Comparison of ENCODE assay signal across 22 cellular contexts in the genomic region with DNA sequence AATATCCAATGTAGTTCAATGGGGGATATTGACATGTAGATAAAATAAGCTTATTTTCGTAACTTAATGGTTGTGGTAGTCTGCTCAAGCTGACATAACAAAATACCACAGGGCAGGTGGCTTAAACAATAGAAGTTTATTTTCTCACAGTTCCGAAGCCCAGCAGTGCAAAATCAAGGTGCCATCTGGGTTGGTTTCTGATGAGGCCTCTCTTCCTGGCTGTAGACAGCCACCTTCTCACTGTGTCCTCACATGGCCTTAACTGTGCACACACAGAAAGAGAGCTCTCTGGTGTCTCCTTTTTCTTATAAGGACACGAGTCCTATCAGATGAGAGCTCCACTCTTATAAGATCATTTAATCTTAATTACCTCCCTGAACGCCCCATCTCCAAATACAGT.
DNase-seq lines count a peak whose midpoint lies in the region; TF ChIP-seq lines count a peak whose summit lies in the region.
"Had no signal": no experiment of that assay in that cellular context is flagged by ENCODE, and none has a peak within 500 bp of the region (broad histone marks: within the 10 kb centered on the region; RNA-seq: fewer than 3 reads in every experiment).

No MANE protein-coding gene starts in this region.

- H3K27ac ChIP-seq in ACC112 (ENCODE audit: low read depth, low read length) = peak overlapping the region; percentile 99
- H3K27ac ChIP-seq in angular gyrus (ENCODE audit: low read depth, low read length) = peak overlapping the region; percentile 27
- H3K27ac ChIP-seq in osteoblast (ENCODE audit: low read depth, low read length) = peak overlapping the region; percentile 56
- H3K27ac ChIP-seq in esophagus squamous epithelium = peak overlapping the region in 1 of 4 donors; percentile 43
- H3K27ac ChIP-seq: epithelial cell of prostate had no signal

- peaks cover 95% of the 10 kb centered on the region for H3K4me1 ChIP-seq in ACC112 (ENCODE audit: control insufficient read depth, insufficient read depth, low read length, unreplicated experiment)
- peaks cover 94% of the 10 kb centered on the region for H3K4me1 ChIP-seq in osteoblast (ENCODE audit: insufficient read depth, low read length)
- H3K4me1 ChIP-seq in esophagus squamous epithelium = peaks cover 0 to 59% (median 15%) of the 10 kb centered on the region in 3 donors

- peak; percentile 77 for DNase-seq in DMS 273 treated with DMSO at 0.1 percent for 48 hours (lab: John Stamatoyannopoulos, UW)
- no peak for DNase-seq in osteoblast (ENCODE audit: insufficient read length, low spot score, missing footprints)
- no peak for DNase-seq in T1000 (lab: John Stamatoyannopoulos, UW)
- no peak for DNase-seq in stimulated activated CD4-positive, alpha-beta T cell treated with anti-CD3 and anti-CD28 coated beads, Interleukin-4, amount 100 ng/mL, for 4 hours
- no peak for DNase-seq in esophagus squamous epithelium (lab: John Stamatoyannopoulos, UW)
- DNase-seq: activated CD8-positive, alpha-beta T cell treated with anti-CD3 and anti-CD28 coated beads for 36 hours; activated naive CD4-positive, alpha-beta T cell treated with anti-CD3 and anti-CD28 coated beads for 36 hours; activated T-cell treated with anti-CD3 and anti-CD28 coated beads, Interleukin-2, amount 50 U/mL, for 24 hours; BE2C; Calu3; dermis blood vessel endothelial cell; GF-D8; NCI-H1048; NCI-H226; right cardiac atrium; stimulated activated naive CD4-positive, alpha-beta T cell treated with Interleukin-2 at 50 U/mL for 16 hours; T-helper 2 cell had no signal

- WGBS in esophagus squamous epithelium, 2 donors = 77 to 78% methylated on average over 4 of the region's 4 CpGs

- no peaks in the 10 kb centered on the region for H3K27me3 ChIP-seq in ACC112 (ENCODE audit: insufficient read depth, low read length)
- H3K27me3 ChIP-seq in osteoblast (ENCODE audit: insufficient read depth, low read length) = no peaks in the 10 kb centered on the region
- no peaks in the 10 kb centered on the region for H3K27me3 ChIP-seq in esophagus squamous epithelium
- H3K27me3 ChIP-seq: BE2C had no signal

- no peak overlapping the region for H2AFZ ChIP-seq in ACC112 (ENCODE audit: low read length, unreplicated experiment)
- no peak overlapping the region for H2AFZ ChIP-seq in osteoblast (ENCODE audit: low read length)

- intact Hi-C loops in esophagus squamous epithelium (cut with DNase I) = no loop called here

- H3K9me3 ChIP-seq in osteoblast (ENCODE audit: low read depth, low read length) (no peaks in the 10 kb centered on the region), esophagus squamous epithelium (no peaks in the 10 kb centered on the region)
- H3K9me3 ChIP-seq: BE2C had no signal

- no peak for TF ChIP-seq POLR2A in esophagus squamous epithelium (IDR thresholded peaks at IDR 0.05)

- H3K79me2 ChIP-seq in ACC112 (ENCODE audit: control insufficient read depth, insufficient read depth, low read length, unreplicated experiment) (peaks cover 80% of the 10 kb centered on the region), osteoblast (ENCODE audit: insufficient read depth, low read length) (peaks cover 78% of the 10 kb centered on the region)

- H3K36me3 ChIP-seq in ACC112 (ENCODE audit: insufficient read depth, low read length) (peaks cover 4% of the 10 kb centered on the region; the same call in 1 of the 2 replicates), osteoblast (ENCODE audit: insufficient read depth, low read length) (peaks cover 4% of the 10 kb centered on the region), esophagus squamous epithelium (no peaks in the 10 kb centered on the region)
- H3K36me3 ChIP-seq: BE2C had no signal

- H3K4me2 ChIP-seq in osteoblast (ENCODE audit: insufficient read depth, low read length) = peak overlapping the region; percentile 51

- H3K4me3 ChIP-seq in ACC112 (ENCODE audit: low read depth, low read length) (no peak overlapping the region), osteoblast (ENCODE audit: insufficient read depth, low read length) (no peak overlapping the region), esophagus squamous epithelium (no peak overlapping the region)
- H3K4me3 ChIP-seq: GM12878, K562 had no signal

- H4K20me1 ChIP-seq in osteoblast (ENCODE audit: insufficient read depth, low read length) = peaks cover 2% of the 10 kb centered on the region

- no peak for TF ChIP-seq CTCF in osteoblast (IDR thresholded peaks at IDR 0.05; ENCODE audit: extremely low read depth, low read depth, low read length)
- no peak for TF ChIP-seq CTCF in esophagus squamous epithelium (IDR thresholded peaks at IDR 0.05)
